ENCODE assay signal across 8 cellular contexts in genomic region chr6:24774696-24775519, GRCh38. TPM values are rescaled to one million over a fixed set of nuclear protein-coding genes. Genes with fewer than 3 reads are reported as not detected.
DNase-seq lines count a peak whose midpoint lies in the region; ATAC-seq and TF ChIP-seq lines count a peak whose summit lies in the region.

Gene GMNN, plus strand, starts transcription at chr6:24774937. Its CDS starts 2,310 bp downstream, at chr6:24777247.

- H3K4me1 ChIP-seq in suprapubic skin = peaks cover 22% of the 10 kb centered on the region

- DNase-seq in NCI-H1105 (lab: John Stamatoyannopoulos, UW) = peak; percentile 96
- DNase-seq in SKM-1 (lab: John Stamatoyannopoulos, UW; ENCODE audit: unreplicated experiment) = peak; percentile 97
- DNase-seq in activated naive CD4-positive, alpha-beta T cell treated with anti-CD3 and anti-CD28 coated beads, Interleukin-2, amount 50 U/mL, for 72 hours (ENCODE audit: low spot score in 2 of 2) = peak; percentile 96 to 99
- DNase-seq in glomerular endothelial cell (ENCODE audit: extremely low read depth, low read depth, low spot score) = peak; percentile 57
- peak; percentile 91 for DNase-seq in occipital lobe (lab: John Stamatoyannopoulos, UW)
- peak; percentile 99 to 100 for DNase-seq in suprapubic skin (ENCODE audit: low spot score in 2 of 2)

- under 1% methylated on average over 58 of the region's 75 CpGs for WGBS in suprapubic skin

- no peaks in the 10 kb centered on the region for H3K36me3 ChIP-seq in suprapubic skin

- peak; percentile 97 for ATAC-seq in HG02642 (IDR thresholded peaks at IDR 0.05; ENCODE audit: poor library complexity, unreplicated experiment)
- peak; percentile 96 for ATAC-seq in activated naive CD4-positive, alpha-beta T cell treated with anti-CD3 and anti-CD28 coated beads, Interleukin-2, amount 50 U/mL, for 72 hours

- H3K4me3 ChIP-seq in suprapubic skin = peak within 1 kb of the TSS; percentile 91

- TF ChIP-seq POLR2A in GM10847 (IDR thresholded peaks at IDR 0.05; ENCODE audit: extremely low read depth, insufficient read length) (peak; percentile 92), suprapubic skin (IDR thresholded peaks at IDR 0.05) (no peak)

- H3K27ac ChIP-seq in suprapubic skin = peak within 1 kb of the TSS; percentile 91

- peak within 1 kb of the TSS; percentile 99 for H3K27ac Mint-ChIP-seq in activated naive CD4-positive, alpha-beta T cell treated with anti-CD3 and anti-CD28 coated beads, Interleukin-2, amount 50 U/mL, for 72 hours

- H3K36me3 Mint-ChIP-seq in activated naive CD4-positive, alpha-beta T cell treated with anti-CD3 and anti-CD28 coated beads, Interleukin-2, amount 50 U/mL, for 72 hours = peaks cover 23 to 35% of the 10 kb centered on the region in 2 donors

- TF ChIP-seq EP300 in suprapubic skin (IDR thresholded peaks at IDR 0.05) = no peak

- no peaks in the 10 kb centered on the region for H3K9me3 Mint-ChIP-seq in activated naive CD4-positive, alpha-beta T cell treated with anti-CD3 and anti-CD28 coated beads, Interleukin-2, amount 50 U/mL, for 72 hours

- TF ChIP-seq CTCF in suprapubic skin (IDR thresholded peaks at IDR 0.05) = no peak

- H3K9me3 ChIP-seq in suprapubic skin = no peaks in the 10 kb centered on the region

- no peaks in the 10 kb centered on the region for H3K27me3 ChIP-seq in suprapubic skin

RNA-seq across cellular contexts. Expression of gene GMNN, which starts in this region (rescaled TPM):
- 100 to 1,000 TPM in 1 of 2 donors, 10 to 100 TPM in 1; 68.7 to 109 TPM for total RNA-seq in activated naive CD4-positive, alpha-beta T cell treated with anti-CD3 and anti-CD28 coated beads, Interleukin-2, amount 50 U/mL, for 72 hours
- total RNA-seq in glomerular endothelial cell = 8.7 and 20.0 TPM in 2 replicates
- 8.1 TPM for total RNA-seq in occipital lobe
- 10 to 100 TPM; 49.6 to 89.6 (median 70.5) TPM for total RNA-seq in suprapubic skin

Comparison
In these comparisons a context has a peak if more than half of its experiments do, and no peak if none do; other contexts are left out.
1. Peak in every context shown above with its lines: DNase-seq, ATAC-seq, H3K4me3 ChIP-seq and H3K27ac ChIP-seq.